Comparison of ENCODE assay signal across 28 cellular contexts in genomic region chr12:115177899-115178298, GRCh38.
"Had no signal": no experiment of that assay in that cellular context is flagged by ENCODE, and none has a peak within 500 bp of the region (broad histone marks: within the 10 kb centered on the region; RNA-seq: fewer than 3 reads in every experiment).

No MANE protein-coding gene starts in this region.

- H3K9me3 ChIP-seq: lower lobe of right lung, ovary, right atrium auricular region, stomach, testis, thyroid gland, transverse colon, upper lobe of left lung had no signal

- ATAC-seq: left cardiac atrium; left lobe of liver; left ventricle myocardium superior; lower lobe of right lung; natural killer cell; sciatic nerve; stimulated activated naive B cell treated with anti-CD40 and anti-IgM and Interleukin-4, amounts not matched to agents 10 μg/mL and 1 μg/mL and 100 μg/mL, for 72 hours; stimulated activated naive CD8-positive, alpha-beta T cell treated with anti-CD3 and anti-CD28 coated beads, Interleukin-15, Interleukin-2, amounts not matched to agents 100 U/mL and 50 U/mL, for 24 hours had no signal

- H3K4me3 ChIP-seq: lower lobe of right lung, neural progenitor cell, ovary, right atrium auricular region, skin epidermis, stomach, testis, thyroid gland, transverse colon, upper lobe of left lung had no signal

- H3K27ac ChIP-seq: lower lobe of right lung, neural progenitor cell, ovary, right atrium auricular region, skin epidermis, stomach, testis, thyroid gland, transverse colon, upper lobe of left lung had no signal

- H3K9ac ChIP-seq: neural progenitor cell had no signal

- FAIRE-seq: keratinocyte had no signal

- H3K36me3 ChIP-seq: lower lobe of right lung, neural progenitor cell, ovary, right atrium auricular region, stomach, thyroid gland, transverse colon, upper lobe of left lung had no signal

- H3K4me2 ChIP-seq: neural progenitor cell had no signal

- H3K27me3 ChIP-seq: neural progenitor cell, ovary, right atrium auricular region, stomach, testis, thyroid gland, transverse colon, upper lobe of left lung had no signal

- DNase-seq: hippocampal formation; kidney glomerular epithelial cell; left cardiac atrium; left ventricle myocardium superior; lower lobe of right lung; mammary epithelial cell; mesenchymal stem cell; naive B cell; natural killer cell; nephron progenitor cell; ovary; stimulated activated CD4-positive, alpha-beta T cell treated with anti-CD3 and anti-CD28 coated beads, Interleukin-12 subunit alpha, Interleukin-12 subunit beta, amount 100 ng/mL, for 4 hours; stimulated activated CD4-positive, alpha-beta T cell treated with anti-CD3 and anti-CD28 coated beads, Interleukin-15, amount 100 ng/mL, for 24 hours; stimulated activated CD4-positive, alpha-beta T cell treated with anti-CD3 and anti-CD28 coated beads, Interleukin-2, amount 100 ng/mL, for 24 hours; stimulated activated CD4-positive, alpha-beta T cell treated with anti-CD3 and anti-CD28 coated beads, Interleukin-4, amount 100 ng/mL, for 1 hour; stimulated activated naive B cell treated with anti-CD40 and anti-IgM and Interleukin-4, amounts not matched to agents 10 μg/mL and 1 μg/mL and 100 μg/mL, for 72 hours; stimulated activated naive CD8-positive, alpha-beta T cell treated with anti-CD3 and anti-CD28 coated beads, Interleukin-15, Interleukin-2, amounts not matched to agents 100 U/mL and 50 U/mL, for 24 hours; stomach; testis; thyroid gland; transverse colon; upper lobe of left lung had no signal

- H2AFZ ChIP-seq: neural progenitor cell had no signal

- H3K4me1 ChIP-seq: lower lobe of right lung, neural progenitor cell, right atrium auricular region, testis, thyroid gland, transverse colon, upper lobe of left lung had no signal
